8 cellular contexts compared by ENCODE assay signal in genomic region chr14:50082784-50083466, GRCh38. TPM values are rescaled to one million over a fixed set of nuclear protein-coding genes. Genes with fewer than 3 reads are reported as not detected.
DNase-seq lines count a peak whose midpoint lies in the region; ATAC-seq and TF ChIP-seq lines count a peak whose summit lies in the region.

No MANE protein-coding gene starts in this region.

- no peaks in the 10 kb centered on the region; a peak in 1 of 4 replicates for H3K4me1 ChIP-seq in SK-N-SH (ENCODE audit: control insufficient read depth in 1 of 2, insufficient read depth in 2 of 2, low read depth in 1 of 2, low read length in 1 of 2)

- no peak for TF ChIP-seq CTCF in SK-N-SH (IDR thresholded peaks at IDR 0.05)

- no peaks in the 10 kb centered on the region for H3K9me3 ChIP-seq in SK-N-SH

- H3K27me3 ChIP-seq in SK-N-SH (ENCODE audit: insufficient read depth) = no peaks in the 10 kb centered on the region

- H3F3A ChIP-seq in SK-N-SH (replicated peaks; ENCODE audit: insufficient read depth) = peaks cover 10% of the 10 kb centered on the region

- TF ChIP-seq EP300 in SK-N-SH (IDR thresholded peaks at IDR 0.05; ENCODE audit: borderline replicate concordance in 1 of 2, low read depth in 1 of 2, low read length in 1 of 2) = no peak

- H3K79me2 ChIP-seq in SK-N-SH (ENCODE audit: insufficient read depth) = no peaks in the 10 kb centered on the region

- no peaks in the 10 kb centered on the region for H4K20me1 ChIP-seq in SK-N-SH (ENCODE audit: insufficient read depth)

- no peaks in the 10 kb centered on the region for H3K9me2 ChIP-seq in SK-N-SH

- CTCF ChIA-PET in SK-N-SH (lab: Yijun Ruan, JAX) = interaction anchor here (1.0 to 1.2 kb wide), 3 partner anchors 9 to 197 kb away, joined by 3 to 6 read pairs (median 3); no protein-coding TSS in a partner anchor

- no peak overlapping the region for H2AFZ ChIP-seq in SK-N-SH (ENCODE audit: low read depth)

- DNase-seq in GM19238 (ENCODE audit: insufficient read length, low spot score) (peak; percentile 67), epithelial cell of prostate (ENCODE audit: low read depth, low spot score) (peak; percentile 46), SK-N-SH (no peak), D341Med (ENCODE audit: low spot score) (no peak), SKM-1 treated with dmso at 0.1 percent for 144 hours (lab: John Stamatoyannopoulos, UW; ENCODE audit: unreplicated experiment) (no peak)
- peak; percentile 76 for DNase-seq in activated CD4-positive, alpha-beta T cell treated with anti-CD3 and anti-CD28 coated beads, Interleukin-2, amount 50 U/mL, for 1 hour
- DNase-seq in stimulated activated CD8-positive, alpha-beta memory T cell treated with anti-CD3 and anti-CD28 coated beads, Interleukin-15, amount 100 ng/mL, for 4 hours (ENCODE audit: low read depth in 2 of 2) = peak; percentile 63 to 75

- POLR2A ChIA-PET in SK-N-SH (lab: Yijun Ruan, JAX) = no interaction called here

- TF ChIP-seq RAD21 in SK-N-SH (IDR thresholded peaks at IDR 0.05; ENCODE audit: low read length) = no peak

- H3K27ac ChIP-seq in epithelial cell of prostate (peak overlapping the region; percentile 83), SK-N-SH (ENCODE audit: low read depth in 2 of 2, low read length in 1 of 2) (no peak overlapping the region)

- peak; percentile 70 for ATAC-seq in HG03175 (IDR thresholded peaks at IDR 0.05; ENCODE audit: unreplicated experiment)

- H3K4me3 ChIP-seq in SK-N-SH (ENCODE audit: low read depth in 2 of 2, low read length in 1 of 2) = no peak overlapping the region

- no peaks in the 10 kb centered on the region for H3K36me3 ChIP-seq in SK-N-SH (replicated peaks in 1 of 2; ENCODE audit: control insufficient read depth in 1 of 2, insufficient read depth in 2 of 2, low read length in 1 of 2)

- WGBS in SK-N-SH (ENCODE audit: low lambda C conversion rate) = 93% methylated on average over 10 of the region's 10 CpGs

- no peak overlapping the region for H3K9ac ChIP-seq in SK-N-SH

- H3K4me2 ChIP-seq in SK-N-SH = no peak overlapping the region

TF ChIP-seq in SK-N-SH, 30 proteins besides CTCF, POLR2A, EP300 and RAD21:
- TF ChIP-seq SIN3A (IDR thresholded peaks at IDR 0.05; ENCODE audit: borderline replicate concordance, low read depth, low read length) (no peak), NFIC (IDR thresholded peaks at IDR 0.05; ENCODE audit: borderline replicate concordance) (no peak), FOSL2 (IDR thresholded peaks at IDR 0.05; ENCODE audit: borderline replicate concordance, low read depth) (no peak), RFX5 (IDR thresholded peaks at IDR 0.05; ENCODE audit: low read length) (no peak), SMC3 (IDR thresholded peaks at IDR 0.05; ENCODE audit: low read depth, low read length) (no peak), USF1 (IDR thresholded peaks at IDR 0.05; ENCODE audit: borderline replicate concordance, low read depth) (no peak), MXI1 (IDR thresholded peaks at IDR 0.05; ENCODE audit: low read depth, low read length) (no peak), JUND (IDR thresholded peaks at IDR 0.05) (no peak), RXRA (IDR thresholded peaks at IDR 0.05; ENCODE audit: borderline replicate concordance, low read depth) (no peak), ZBTB33 (IDR thresholded peaks at IDR 0.05; ENCODE audit: borderline replicate concordance, low read depth) (no peak), FOXM1 (IDR thresholded peaks at IDR 0.05; ENCODE audit: low read depth) (no peak), MAX (IDR thresholded peaks at IDR 0.05; ENCODE audit: low read depth) (no peak), POLR2AphosphoS5 (IDR thresholded peaks at IDR 0.05; ENCODE audit: low read depth, low read length) (no peak), EZH2phosphoT487 (IDR thresholded peaks at IDR 0.05; ENCODE audit: borderline replicate concordance, low read depth) (no peak), FOXJ3 (CRISPR knock-in tag; IDR thresholded peaks at IDR 0.05) (no peak), TAF1 (IDR thresholded peaks at IDR 0.05; ENCODE audit: borderline replicate concordance, low read depth, low read length) (no peak), ELF1 (IDR thresholded peaks at IDR 0.05) (no peak), PBX3 (IDR thresholded peaks at IDR 0.05) (no peak), GATA2 (CRISPR knock-in tag; IDR thresholded peaks at IDR 0.05) (no peak), REST (IDR thresholded peaks at IDR 0.05; ENCODE audit: low read depth, low read length) (no peak)
TF ChIP-seq in SK-N-SH: peak in this region for 0.

RNA-seq across cellular contexts. Expression of gene VCPKMT, which starts 33.4 kb away (rescaled TPM):
- 6.7 and 7.3 TPM in 2 replicates for polyA plus RNA-seq in SK-N-SH (2012; rRNA removed)
- 5.3 and 5.5 TPM in 2 replicates for polyA plus RNA-seq in SK-N-SH (2012; cell fraction: cytosol; rRNA removed)
- polyA plus RNA-seq in SK-N-SH (2012; cell fraction: nucleus; rRNA removed) = 15.3 and 16.9 TPM in 2 replicates

Comparison
In these comparisons a context has a peak if more than half of its experiments do, and no peak if none do; other contexts are left out.
1. DNase-seq: peak in GM19238 (single experiment), activated CD4-positive, alpha-beta T cell treated with anti-CD3 and anti-CD28 coated beads, Interleukin-2, amount 50 U/mL, for 1 hour (single experiment), epithelial cell of prostate (single experiment) and stimulated activated CD8-positive, alpha-beta memory T cell treated with anti-CD3 and anti-CD28 coated beads, Interleukin-15, amount 100 ng/mL, for 4 hours (2 of 2); none in SK-N-SH (single experiment), D341Med (single experiment) and SKM-1 treated with dmso at 0.1 percent for 144 hours (single experiment).